In the genomic region with DNA sequence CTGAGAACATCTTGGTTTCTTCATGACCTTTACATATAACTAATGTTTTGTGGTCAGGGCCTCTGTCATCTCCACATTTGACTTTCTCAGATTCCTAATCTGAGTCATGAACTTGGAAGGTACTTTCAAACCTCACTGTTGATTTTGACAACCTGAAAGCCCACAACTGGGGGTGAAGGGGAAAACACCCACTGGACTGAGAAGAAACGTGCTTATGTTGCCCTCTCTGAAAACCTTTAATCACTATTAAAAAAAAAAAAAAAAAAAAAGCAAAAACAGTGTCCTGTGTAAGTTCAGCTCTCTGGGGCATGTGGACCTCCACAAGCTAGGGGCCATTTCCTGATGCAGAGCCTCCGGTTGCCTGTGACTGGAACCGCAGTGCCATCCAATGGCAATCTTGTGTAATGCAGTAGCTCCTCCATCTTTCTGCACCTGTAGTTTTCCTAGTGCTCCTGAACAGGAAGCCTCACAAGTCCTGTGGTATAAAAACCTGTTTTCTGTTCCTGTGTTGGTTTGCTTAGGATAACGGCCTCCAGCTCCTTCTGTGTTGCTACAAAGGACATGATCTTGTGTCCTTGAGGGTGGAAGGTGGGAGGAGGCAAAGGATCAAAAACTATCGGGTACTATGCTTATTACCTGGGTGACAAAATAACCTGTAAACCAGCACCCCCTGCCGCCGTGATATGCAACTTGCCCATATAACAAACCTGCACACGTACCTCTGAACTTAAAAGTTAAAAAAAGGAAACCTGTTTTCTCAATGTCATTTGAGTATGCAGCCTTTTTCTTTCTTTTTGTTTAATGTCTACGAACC, we compare ENCODE assay signal across 8 cellular contexts.
A peak's percentile ranks its signal among the peaks of the same experiment; 100 is the strongest.
DNase-seq lines count a peak whose midpoint lies in the region; ATAC-seq and TF ChIP-seq lines count a peak whose summit lies in the region.

No MANE protein-coding gene starts in this region.

- no peaks in the 10 kb centered on the region for H3K36me3 Mint-ChIP-seq in activated naive CD8-positive, alpha-beta T cell treated with anti-CD3 and anti-CD28 coated beads, Interleukin-2, amount 10 ng/mL, durations not matched to agents 7 days and 5 days
- no peaks in the 10 kb centered on the region for H3K36me3 Mint-ChIP-seq in stimulated activated memory B cell treated with anti-CD40 and anti-IgM and Interleukin-4, amounts not matched to agents 10 μg/mL and 1 μg/mL and 100 μg/mL, for 72 hours

- H4K20me1 ChIP-seq in Loucy (ENCODE audit: insufficient read depth, low read length, poor library complexity, severe bottlenecking) (no peaks in the 10 kb centered on the region), OCI-LY7 (ENCODE audit: insufficient read depth, low read length) (no peaks in the 10 kb centered on the region)

- H2AFZ ChIP-seq in Loucy (ENCODE audit: low read length) (peak overlapping the region; percentile 71), OCI-LY7 (ENCODE audit: low read length) (peak overlapping the region; percentile 75; the same call in 1 of the 2 replicates)

- H3K4me2 ChIP-seq in Loucy (ENCODE audit: low read depth, low read length, poor library complexity, severe bottlenecking), result peak overlapping the region; percentile 48
- H3K4me2 ChIP-seq in OCI-LY7 (ENCODE audit: low read length), result peak overlapping the region; percentile 56

- no peak overlapping the region for H3K9ac ChIP-seq in Loucy (ENCODE audit: low read depth, low read length, poor library complexity, severe bottlenecking)

- H3K4me1 ChIP-seq in Loucy (ENCODE audit: insufficient read depth, low read length, poor library complexity, severe bottlenecking), result no peaks in the 10 kb centered on the region
- no peaks in the 10 kb centered on the region for H3K4me1 ChIP-seq in OCI-LY7 (ENCODE audit: insufficient read depth, low read length, poor library complexity, severe bottlenecking)

- peaks cover 2% of the 10 kb centered on the region for H3K4me1 Mint-ChIP-seq in activated naive CD8-positive, alpha-beta T cell treated with anti-CD3 and anti-CD28 coated beads, Interleukin-2, amount 10 ng/mL, durations not matched to agents 7 days and 5 days
- no peaks in the 10 kb centered on the region for H3K4me1 Mint-ChIP-seq in stimulated activated memory B cell treated with anti-CD40 and anti-IgM and Interleukin-4, amounts not matched to agents 10 μg/mL and 1 μg/mL and 100 μg/mL, for 72 hours

- no peak overlapping the region for H3K4me3 Mint-ChIP-seq in activated naive CD8-positive, alpha-beta T cell treated with anti-CD3 and anti-CD28 coated beads, Interleukin-2, amount 10 ng/mL, durations not matched to agents 7 days and 5 days
- H3K4me3 Mint-ChIP-seq in stimulated activated memory B cell treated with anti-CD40 and anti-IgM and Interleukin-4, amounts not matched to agents 10 μg/mL and 1 μg/mL and 100 μg/mL, for 72 hours, result no peak overlapping the region

- H3K9me2 ChIP-seq in Loucy (replicated peaks; ENCODE audit: low read depth, low read length) (no peaks in the 10 kb centered on the region), OCI-LY7 (ENCODE audit: insufficient read depth, low read length) (no peaks in the 10 kb centered on the region)

- H3K27ac Mint-ChIP-seq in activated naive CD8-positive, alpha-beta T cell treated with anti-CD3 and anti-CD28 coated beads, Interleukin-2, amount 10 ng/mL, durations not matched to agents 7 days and 5 days, result no peak overlapping the region
- no peak overlapping the region for H3K27ac Mint-ChIP-seq in stimulated activated memory B cell treated with anti-CD40 and anti-IgM and Interleukin-4, amounts not matched to agents 10 μg/mL and 1 μg/mL and 100 μg/mL, for 72 hours

- CTCF ChIA-PET in OCI-LY7 (lab: Charles Lee; ENCODE audit: unreplicated experiment), result interaction anchor here (0.5 to 0.7 kb wide), 2 partner anchors 442 to 512 kb away, joined by 3 to 5 read pairs; no protein-coding TSS in a partner anchor

- peak; percentile 91 for TF ChIP-seq CTCF in Loucy (conservative IDR thresholded peaks at IDR 0.05; ENCODE audit: low read length)
- peak; percentile 87 for TF ChIP-seq CTCF in OCI-LY7 (conservative IDR thresholded peaks at IDR 0.05; ENCODE audit: low read length)

- peaks cover 7% of the 10 kb centered on the region for H3K27me3 Mint-ChIP-seq in activated naive CD8-positive, alpha-beta T cell treated with anti-CD3 and anti-CD28 coated beads, Interleukin-2, amount 10 ng/mL, durations not matched to agents 7 days and 5 days
- no peaks in the 10 kb centered on the region for H3K27me3 Mint-ChIP-seq in stimulated activated memory B cell treated with anti-CD40 and anti-IgM and Interleukin-4, amounts not matched to agents 10 μg/mL and 1 μg/mL and 100 μg/mL, for 72 hours

- H3K9me3 ChIP-seq in Loucy (ENCODE audit: insufficient read depth, low read depth, low read length), result no peaks in the 10 kb centered on the region
- H3K9me3 ChIP-seq in OCI-LY7 (ENCODE audit: low read length), result no peaks in the 10 kb centered on the region

- H3K4me3 ChIP-seq in Loucy (ENCODE audit: low read length, poor library complexity, severe bottlenecking) (peak overlapping the region; percentile 33), OCI-LY7 (ENCODE audit: low read depth, low read length, poor library complexity, severe bottlenecking) (no peak overlapping the region)

- peak; percentile 80 for ATAC-seq in HG02571 (IDR thresholded peaks at IDR 0.05; ENCODE audit: unreplicated experiment)
- peak; percentile 88 for ATAC-seq in activated naive CD8-positive, alpha-beta T cell treated with anti-CD3 and anti-CD28 coated beads, Interleukin-2, amount 10 ng/mL, durations not matched to agents 7 days and 5 days (ENCODE audit: low read depth)
- ATAC-seq in stimulated activated memory B cell treated with anti-CD40 and anti-IgM and Interleukin-4, amounts not matched to agents 10 μg/mL and 1 μg/mL and 100 μg/mL, for 72 hours, result peak; percentile 86

- no peaks in the 10 kb centered on the region for H3K27me3 ChIP-seq in Loucy (ENCODE audit: insufficient read depth, low read length, poor library complexity, severe bottlenecking)

- H3K36me3 ChIP-seq in Loucy (ENCODE audit: insufficient read depth, low read length) (no peaks in the 10 kb centered on the region), OCI-LY7 (ENCODE audit: insufficient read depth, low read length) (no peaks in the 10 kb centered on the region)

- no peaks in the 10 kb centered on the region for H3K79me2 ChIP-seq in Loucy (ENCODE audit: insufficient read depth, low read length)
- H3K79me2 ChIP-seq in OCI-LY7 (ENCODE audit: insufficient read depth, low read depth, low read length), result no peaks in the 10 kb centered on the region

- no peak overlapping the region for H3K27ac ChIP-seq in OCI-LY7 (ENCODE audit: low read depth, low read length, poor library complexity, severe bottlenecking)

- intact Hi-C loops in OCI-LY7 (cut with micrococcal nuclease; ENCODE audit: unreplicated experiment), result loop anchor here (1.0 kb wide), 1 partner anchor 458 kb away; no protein-coding TSS in a partner anchor

- peak; percentile 15 to 26 for DNase-seq in stimulated activated CD4-positive, alpha-beta T cell treated with anti-CD3 and anti-CD28 coated beads, Interleukin-12 subunit alpha, Interleukin-12 subunit beta, amount 100 ng/mL, for 24 hours (ENCODE audit: low read depth in 2 of 2)
- no peak for DNase-seq in stimulated activated CD4-positive, alpha-beta T cell treated with anti-CD3 and anti-CD28 coated beads, Interleukin-12 subunit alpha, Interleukin-12 subunit beta, amount 100 ng/mL, for 4 hours
- DNase-seq in OCI-LY7 (ENCODE audit: low spot score) (peak; percentile 70), iris pigment epithelial cell (ENCODE audit: low read depth) (peak; percentile 2)
- DNase-seq in activated naive CD8-positive, alpha-beta T cell treated with anti-CD3 and anti-CD28 coated beads, Interleukin-2, amount 10 ng/mL, durations not matched to agents 7 days and 5 days, result peak; percentile 49

- H3F3A ChIP-seq in Loucy (ENCODE audit: low read depth), result no peaks in the 10 kb centered on the region

- no TSS peak for BruUV-seq in OCI-LY7 (replicated peaks; lab: Mats Ljungman, UMichigan)

- POLR2A ChIA-PET in OCI-LY7 (lab: Charles Lee), result interaction anchor here (0.8 kb wide), 1 partner anchor 10 kb away, joined by 3 read pairs; no protein-coding TSS in a partner anchor
- POLR2A ChIA-PET in activated naive CD8-positive, alpha-beta T cell treated with anti-CD3 and anti-CD28 coated beads, Interleukin-2, amount 10 ng/mL, durations not matched to agents 7 days and 5 days (lab: Charles Lee), result interaction anchor here (0.6 to 1.6 kb wide), 3 partner anchors 92 to 232 kb away, joined by 3 to 8 read pairs (median 5); no protein-coding TSS in a partner anchor

- H3K9me3 Mint-ChIP-seq in activated naive CD8-positive, alpha-beta T cell treated with anti-CD3 and anti-CD28 coated beads, Interleukin-2, amount 10 ng/mL, durations not matched to agents 7 days and 5 days, result no peaks in the 10 kb centered on the region
- H3K9me3 Mint-ChIP-seq in stimulated activated memory B cell treated with anti-CD40 and anti-IgM and Interleukin-4, amounts not matched to agents 10 μg/mL and 1 μg/mL and 100 μg/mL, for 72 hours, result no peaks in the 10 kb centered on the region
